8 cellular contexts compared by ENCODE assay signal in genomic region chr2:9548506-9548905, GRCh38.
DNase-seq lines count a peak whose midpoint lies in the region; ATAC-seq and TF ChIP-seq lines count a peak whose summit lies in the region.

No MANE protein-coding gene starts in this region.

- peak; percentile 58 for ATAC-seq in GM21381 (IDR thresholded peaks at IDR 0.05; ENCODE audit: unreplicated experiment)
- peak; percentile 41 for ATAC-seq in HG03520 (IDR thresholded peaks at IDR 0.05; ENCODE audit: unreplicated experiment)
- peak; percentile 57 for ATAC-seq in effector memory CD8-positive, alpha-beta T cell (replicated peaks)

- no peaks in the 10 kb centered on the region for H3K9me3 Mint-ChIP-seq in effector memory CD8-positive, alpha-beta T cell

- H3K36me3 ChIP-seq in DOHH2 (ENCODE audit: control insufficient read depth, low read length), result peaks cover 14% of the 10 kb centered on the region; the same call in 1 of the 2 replicates

- peak overlapping the region; percentile 72 for H3K4me3 ChIP-seq in DOHH2 (ENCODE audit: low read length)

- H3K4me1 Mint-ChIP-seq in effector memory CD8-positive, alpha-beta T cell (ENCODE audit: low read depth in 2 of 2), result peaks cover 46 to 68% of the 10 kb centered on the region in 2 donors

- H3K9me3 ChIP-seq in DOHH2 (ENCODE audit: control insufficient read depth, insufficient read depth, low read length), result no peaks in the 10 kb centered on the region

- peak overlapping the region; percentile 96 for H3K4me2 ChIP-seq in DOHH2 (ENCODE audit: low read length)

- no peak for TF ChIP-seq CTCF in DOHH2 (IDR thresholded peaks at IDR 0.05; ENCODE audit: low read depth, low read length, poor library complexity, severe bottlenecking)

- no peaks in the 10 kb centered on the region for H3K27me3 ChIP-seq in DOHH2 (ENCODE audit: control insufficient read depth, low read length)

- H3K27ac ChIP-seq in DOHH2 (ENCODE audit: low read depth, low read length), result peak overlapping the region; percentile 96

- peak overlapping the region; percentile 89 to 91 for H3K27ac Mint-ChIP-seq in effector memory CD8-positive, alpha-beta T cell

- H3K79me2 ChIP-seq in DOHH2 (ENCODE audit: control insufficient read depth, low read length), result peaks cover 88% of the 10 kb centered on the region

- peaks cover 2% of the 10 kb centered on the region for H3K36me3 Mint-ChIP-seq in effector memory CD8-positive, alpha-beta T cell (ENCODE audit: insufficient read depth)

- peaks cover 71% of the 10 kb centered on the region for H3F3A ChIP-seq in DOHH2 (ENCODE audit: control insufficient read depth, insufficient read depth)

- H3K9me2 ChIP-seq in DOHH2 (replicated peaks; ENCODE audit: control insufficient read depth, low read length), result no peaks in the 10 kb centered on the region

- H3K27me3 Mint-ChIP-seq in effector memory CD8-positive, alpha-beta T cell, result no peaks in the 10 kb centered on the region

- DNase-seq in effector memory CD8-positive, alpha-beta T cell, result no peak
- DNase-seq in NCI-H2029 (lab: John Stamatoyannopoulos, UW), result no peak
- DNase-seq in dedifferentiated amniotic fluid mesenchymal stem cell (ENCODE audit: extremely low spot score), result no peak
- DNase-seq in HuH-7 (ENCODE audit: low spot score), result no peak
- no peak for DNase-seq in kidney glomerular epithelial cell (lab: John Stamatoyannopoulos, UW)

- H3K4me3 Mint-ChIP-seq in effector memory CD8-positive, alpha-beta T cell, result peak overlapping the region; percentile 66 to 70

- no peaks in the 10 kb centered on the region for H4K20me1 ChIP-seq in DOHH2 (ENCODE audit: control insufficient read depth, insufficient read depth, low read depth, low read length)

- H3K4me1 ChIP-seq in DOHH2 (ENCODE audit: control insufficient read depth, low read length), result peaks cover 98% of the 10 kb centered on the region
